In genomic region chr18:60174832-60175231, GRCh38 we compare ENCODE assay signal across 8 cellular contexts.
"Had no signal": no experiment of that assay in that cellular context is flagged by ENCODE, and none has a peak within 500 bp of the region (broad histone marks: within the 10 kb centered on the region; RNA-seq: fewer than 3 reads in every experiment).

No MANE protein-coding gene starts in this region.

- ATAC-seq: GM12878 had no signal

- FAIRE-seq: G401.6, GM12878, GM12891, GM12892, GM18507, GM19239 had no signal

- DNase-seq: GDM1, GF-D8 had no signal

- H3K4me3 ChIP-seq: GM12878 had no signal
